ENCODE assay signal across 22 cellular contexts in the genomic region with DNA sequence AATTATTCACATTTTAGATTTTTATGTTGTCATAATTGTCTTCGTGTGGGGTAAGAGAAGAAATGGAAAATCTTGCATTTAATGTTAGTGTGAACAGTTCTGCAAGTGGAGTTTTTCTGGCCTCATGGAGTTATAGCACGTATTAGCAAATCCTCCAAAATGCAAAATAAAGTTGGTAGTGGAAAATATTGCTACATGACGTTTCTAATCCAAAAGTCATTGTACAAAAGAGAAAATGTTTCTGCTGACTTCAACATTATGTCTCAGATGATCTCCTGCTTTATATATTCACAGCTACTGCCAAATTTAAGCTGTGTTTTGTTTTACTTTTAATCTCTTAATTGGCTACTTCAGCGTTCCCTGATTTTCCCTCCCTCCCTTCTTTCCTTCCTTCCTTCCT.
"Had no signal": no experiment of that assay in that cellular context is flagged by ENCODE, and none has a peak within 500 bp of the region (broad histone marks: within the 10 kb centered on the region; RNA-seq: fewer than 3 reads in every experiment).

No MANE protein-coding gene starts in this region.

- H3K36me3 Mint-ChIP-seq: mesothelial cell of epicardium had no signal

- H3K27me3 ChIP-seq: dorsolateral prefrontal cortex, esophagus muscularis mucosa, foreskin keratinocyte, gastroesophageal sphincter, heart left ventricle, hepatocyte had no signal

- DNase-seq: dermis blood vessel endothelial cell; dorsolateral prefrontal cortex; effector CD4-positive, alpha-beta T cell; effector memory CD4-positive, alpha-beta T cell; foreskin keratinocyte; heart left ventricle; hypothalamus; immature natural killer cell; islet precursor cell; kidney; kidney glomerular epithelial cell; left colon; left ventricle myocardium inferior; lower lobe of right lung; mesenchymal stem cell; mucosa of descending colon had no signal

- H3K27ac ChIP-seq: coronary artery, dorsolateral prefrontal cortex, esophagus muscularis mucosa, foreskin keratinocyte, gastroesophageal sphincter, heart left ventricle, hepatocyte, left ventricle myocardium inferior, lower lobe of right lung had no signal

- H3K4me3 ChIP-seq: coronary artery, dorsolateral prefrontal cortex, esophagus muscularis mucosa, gastroesophageal sphincter, heart left ventricle, hepatocyte, left ventricle myocardium inferior, lower lobe of right lung, mucosa of descending colon had no signal

- ATAC-seq: foreskin keratinocyte, gastroesophageal sphincter, heart left ventricle, left colon, left lobe of liver, lower lobe of right lung, mucosa of descending colon had no signal

- H3K4me1 Mint-ChIP-seq: immature natural killer cell, mesothelial cell of epicardium had no signal

- H3K27ac Mint-ChIP-seq: immature natural killer cell, mesothelial cell of epicardium had no signal

- H3K4me1 ChIP-seq: esophagus muscularis mucosa, foreskin keratinocyte, gastroesophageal sphincter, heart left ventricle, left ventricle myocardium inferior, lower lobe of right lung had no signal

- H3K4me3 Mint-ChIP-seq: immature natural killer cell, mesothelial cell of epicardium had no signal

- H3K36me3 ChIP-seq: esophagus muscularis mucosa, gastroesophageal sphincter, heart left ventricle, left ventricle myocardium inferior, lower lobe of right lung had no signal

- H3K9me3 ChIP-seq: gastroesophageal sphincter had no signal
